Comparison of ENCODE assay signal across 23 cellular contexts in the genomic region with DNA sequence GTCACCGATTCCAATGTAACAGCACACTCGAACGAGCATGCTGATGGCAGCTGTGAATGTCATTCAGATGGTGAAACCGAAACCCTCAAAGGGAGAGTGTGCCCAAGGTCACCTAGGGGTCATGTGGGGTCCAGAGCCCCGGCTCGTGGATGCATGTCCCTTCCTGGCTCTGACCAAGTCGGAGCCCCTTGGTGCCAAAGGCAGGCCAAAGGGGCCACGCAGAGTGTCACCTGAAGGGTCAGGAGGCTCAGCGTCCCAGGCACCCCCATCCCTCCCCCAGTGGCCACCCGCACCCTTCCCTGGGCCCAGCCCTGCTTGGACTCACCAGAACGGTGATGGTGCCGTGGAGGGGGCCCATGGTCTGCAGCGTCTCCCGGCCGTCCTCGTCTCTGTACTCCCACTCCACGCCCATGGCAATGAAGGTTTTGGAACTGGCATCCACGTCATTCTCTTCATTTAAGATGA.
"Had no signal": no experiment of that assay in that cellular context is flagged by ENCODE, and none has a peak within 500 bp of the region (broad histone marks: within the 10 kb centered on the region; RNA-seq: fewer than 3 reads in every experiment).

No MANE protein-coding gene starts in this region.

- H3K36me3 Mint-ChIP-seq: immature natural killer cell; naive thymus-derived CD8-positive, alpha-beta T cell had no signal

- H3K27me3 Mint-ChIP-seq: activated B cell treated with CpG ODN at 0.5 μM for 24 hours; activated naive CD8-positive, alpha-beta T cell treated with anti-CD3 and anti-CD28 coated beads, Interleukin-2, amount 50 U/mL, for 24 hours; naive thymus-derived CD8-positive, alpha-beta T cell; stimulated activated naive CD8-positive, alpha-beta T cell treated with anti-CD3 and anti-CD28 coated beads, Interleukin-15, amount 100 ng/mL, for 72 hours had no signal

- ATAC-seq: activated naive CD8-positive, alpha-beta T cell treated with anti-CD3 and anti-CD28 coated beads, Interleukin-2, amount 50 U/mL, for 24 hours; naive thymus-derived CD8-positive, alpha-beta T cell; psoas muscle; stimulated activated naive CD8-positive, alpha-beta T cell treated with anti-CD3 and anti-CD28 coated beads, Interleukin-15, amount 100 ng/mL, for 72 hours; T-helper 17 cell had no signal

- H3K4me1 Mint-ChIP-seq: activated B cell treated with CpG ODN at 0.5 μM for 24 hours; activated naive CD8-positive, alpha-beta T cell treated with anti-CD3 and anti-CD28 coated beads, Interleukin-2, amount 50 U/mL, for 24 hours; immature natural killer cell; naive thymus-derived CD8-positive, alpha-beta T cell; neural progenitor cell; stimulated activated naive CD8-positive, alpha-beta T cell treated with anti-CD3 and anti-CD28 coated beads, Interleukin-15, amount 100 ng/mL, for 72 hours had no signal

- H3K9me3 Mint-ChIP-seq: activated B cell treated with CpG ODN at 0.5 μM for 24 hours; activated naive CD8-positive, alpha-beta T cell treated with anti-CD3 and anti-CD28 coated beads, Interleukin-2, amount 50 U/mL, for 24 hours; naive thymus-derived CD8-positive, alpha-beta T cell; stimulated activated naive CD8-positive, alpha-beta T cell treated with anti-CD3 and anti-CD28 coated beads, Interleukin-15, amount 100 ng/mL, for 72 hours had no signal

- H3K4me1 ChIP-seq: neural progenitor cell, psoas muscle, suprapubic skin, tibial nerve, uterus had no signal

- H3K9me3 ChIP-seq: psoas muscle, suprapubic skin, uterus had no signal

- H3K36me3 ChIP-seq: neural progenitor cell, uterus had no signal

- DNase-seq: activated B cell treated with CpG ODN at 0.5 μM for 24 hours; activated CD4-positive, alpha-beta T cell treated with anti-CD3 and anti-CD28 coated beads for 4 hours; activated CD4-positive, alpha-beta T cell treated with anti-CD3 and anti-CD28 coated beads, Interleukin-2, amount 50 U/mL, for 48 hours; activated CD8-positive, alpha-beta memory T cell treated with anti-CD3 and anti-CD28 coated beads, Interleukin-2, amount 50 U/mL, for 48 hours; activated gamma-delta T cell; activated naive CD4-positive, alpha-beta T cell treated with anti-CD3 and anti-CD28 coated beads, Interleukin-2, amount 50 U/mL, for 16 hours; activated naive CD8-positive, alpha-beta T cell treated with anti-CD3 and anti-CD28 coated beads, Interleukin-2, amount 50 U/mL, for 24 hours; activated T-cell treated with anti-CD3 and anti-CD28 coated beads, Interleukin-2, amount 50 U/mL, for 48 hours; foreskin melanocyte; immature natural killer cell; mesenchymal stem cell; psoas muscle; right cardiac atrium; stimulated activated CD4-positive, alpha-beta T cell treated with anti-CD3 and anti-CD28 coated beads, Interleukin-1b, Interleukin-23, amount 100 ng/mL, for 48 hours; stimulated activated naive CD8-positive, alpha-beta T cell treated with anti-CD3 and anti-CD28 coated beads, Interleukin-15, amount 100 ng/mL, for 72 hours; SW 1271; T-helper 17 cell had no signal

- H3K27me3 ChIP-seq: hepatocyte, neural progenitor cell, suprapubic skin, tibial nerve, uterus had no signal

- H3K27ac ChIP-seq: hepatocyte, neural progenitor cell, psoas muscle, suprapubic skin, tibial nerve, uterus had no signal

- H3K27ac Mint-ChIP-seq: activated B cell treated with CpG ODN at 0.5 μM for 24 hours; activated naive CD8-positive, alpha-beta T cell treated with anti-CD3 and anti-CD28 coated beads, Interleukin-2, amount 50 U/mL, for 24 hours; immature natural killer cell; naive thymus-derived CD8-positive, alpha-beta T cell; neural progenitor cell; T-helper 17 cell had no signal

- H3K4me3 ChIP-seq: hepatocyte, neural progenitor cell, psoas muscle, suprapubic skin, tibial nerve, uterus had no signal

- H3K4me3 Mint-ChIP-seq: activated B cell treated with CpG ODN at 0.5 μM for 24 hours; activated naive CD8-positive, alpha-beta T cell treated with anti-CD3 and anti-CD28 coated beads, Interleukin-2, amount 50 U/mL, for 24 hours; immature natural killer cell; naive thymus-derived CD8-positive, alpha-beta T cell; neural progenitor cell; stimulated activated naive CD8-positive, alpha-beta T cell treated with anti-CD3 and anti-CD28 coated beads, Interleukin-15, amount 100 ng/mL, for 72 hours; T-helper 17 cell had no signal
